In genomic region chr15:38559131-38559530, GRCh38 we compare ENCODE assay signal across 19 cellular contexts. TPM values are rescaled to one million over a fixed set of nuclear protein-coding genes. Genes with fewer than 3 reads are reported as not detected.
DNase-seq lines count a peak whose midpoint lies in the region; ATAC-seq lines count a peak whose summit lies in the region.
"Had no signal": no experiment of that assay in that cellular context is flagged by ENCODE, and none has a peak within 500 bp of the region (broad histone marks: within the 10 kb centered on the region; RNA-seq: fewer than 3 reads in every experiment).

No MANE protein-coding gene starts in this region.

- no peak for ATAC-seq in stimulated activated naive CD8-positive, alpha-beta T cell treated with anti-CD3 and anti-CD28 coated beads, Interleukin-15, Interleukin-2, amounts not matched to agents 100 U/mL and 50 U/mL, for 24 hours
- ATAC-seq in GM21619 (IDR thresholded peaks at IDR 0.05; ENCODE audit: unreplicated experiment) (no peak), GM19328 (IDR thresholded peaks at IDR 0.05; ENCODE audit: unreplicated experiment) (no peak), HG02642 (IDR thresholded peaks at IDR 0.05; ENCODE audit: poor library complexity, unreplicated experiment) (no peak)

- peaks cover 75% of the 10 kb centered on the region for H3K36me3 Mint-ChIP-seq in stimulated activated naive CD8-positive, alpha-beta T cell treated with anti-CD3 and anti-CD28 coated beads, Interleukin-15, Interleukin-2, amounts not matched to agents 100 ng/mL and 50 ng/mL, for 24 hours (ENCODE audit: low read depth)
- H3K36me3 Mint-ChIP-seq in activated CD4-positive, alpha-beta memory T cell treated with anti-CD3 and anti-CD28 coated beads, Interleukin-2, amount 10 ng/mL, durations not matched to agents 7 days and 5 days (ENCODE audit: low read depth) = peaks cover 97% of the 10 kb centered on the region

- no peaks in the 10 kb centered on the region for H3K9me3 Mint-ChIP-seq in stimulated activated naive CD8-positive, alpha-beta T cell treated with anti-CD3 and anti-CD28 coated beads, Interleukin-15, Interleukin-2, amounts not matched to agents 100 ng/mL and 50 ng/mL, for 24 hours
- H3K9me3 Mint-ChIP-seq in activated CD4-positive, alpha-beta memory T cell treated with anti-CD3 and anti-CD28 coated beads, Interleukin-2, amount 10 ng/mL, durations not matched to agents 7 days and 5 days = no peaks in the 10 kb centered on the region
- H3K9me3 Mint-ChIP-seq: naive B cell had no signal

- H3K9me3 ChIP-seq in endocrine pancreas (ENCODE audit: control insufficient read depth, low read length) = no peaks in the 10 kb centered on the region

- no peak for DNase-seq in stimulated activated naive CD8-positive, alpha-beta T cell treated with anti-CD3 and anti-CD28 coated beads, Interleukin-15, Interleukin-2, amounts not matched to agents 100 U/mL and 50 U/mL, for 24 hours
- no peak for DNase-seq in activated CD4-positive, alpha-beta memory T cell treated with anti-CD3 and anti-CD28 coated beads, Interleukin-2, amount 10 ng/mL, durations not matched to agents 7 days and 5 days
- DNase-seq in superior temporal gyrus (ENCODE audit: extremely low spot score) = peak; percentile 17
- DNase-seq: activated CD4-positive, alpha-beta T cell treated with anti-CD3 and anti-CD28 coated beads for 4 hours; activated effector memory CD4-positive, alpha-beta T cell treated with Interleukin-2 at 50 U/mL for 16 hours; AML-193; mammary epithelial cell; naive B cell; NCI-H1092 treated with DMSO at 0.1 percent for 48 hours; NCI-H2171 treated with DMSO at 0.1 percent for 48 hours; NCI-H748 treated with DMSO at 0.1 percent for 48 hours; small intestine; stimulated activated CD4-positive, alpha-beta T cell treated with anti-CD3 and anti-CD28 coated beads, Interleukin-4, amount 100 ng/mL, for 24 hours had no signal

- H3K4me3 Mint-ChIP-seq in stimulated activated naive CD8-positive, alpha-beta T cell treated with anti-CD3 and anti-CD28 coated beads, Interleukin-15, Interleukin-2, amounts not matched to agents 100 ng/mL and 50 ng/mL, for 24 hours = peak overlapping the region; percentile 95
- peak overlapping the region; percentile 92 for H3K4me3 Mint-ChIP-seq in activated CD4-positive, alpha-beta memory T cell treated with anti-CD3 and anti-CD28 coated beads, Interleukin-2, amount 10 ng/mL, durations not matched to agents 7 days and 5 days

- H3K27me3 Mint-ChIP-seq in stimulated activated naive CD8-positive, alpha-beta T cell treated with anti-CD3 and anti-CD28 coated beads, Interleukin-15, Interleukin-2, amounts not matched to agents 100 ng/mL and 50 ng/mL, for 24 hours = no peaks in the 10 kb centered on the region
- no peaks in the 10 kb centered on the region for H3K27me3 Mint-ChIP-seq in activated CD4-positive, alpha-beta memory T cell treated with anti-CD3 and anti-CD28 coated beads, Interleukin-2, amount 10 ng/mL, durations not matched to agents 7 days and 5 days
- H3K27me3 Mint-ChIP-seq: naive B cell had no signal

- H3K4me1 Mint-ChIP-seq in stimulated activated naive CD8-positive, alpha-beta T cell treated with anti-CD3 and anti-CD28 coated beads, Interleukin-15, Interleukin-2, amounts not matched to agents 100 ng/mL and 50 ng/mL, for 24 hours (ENCODE audit: low read depth) = peaks cover 98% of the 10 kb centered on the region
- peaks cover 75% of the 10 kb centered on the region for H3K4me1 Mint-ChIP-seq in activated CD4-positive, alpha-beta memory T cell treated with anti-CD3 and anti-CD28 coated beads, Interleukin-2, amount 10 ng/mL, durations not matched to agents 7 days and 5 days

- peak overlapping the region; percentile 92 for H3K27ac Mint-ChIP-seq in stimulated activated naive CD8-positive, alpha-beta T cell treated with anti-CD3 and anti-CD28 coated beads, Interleukin-15, Interleukin-2, amounts not matched to agents 100 ng/mL and 50 ng/mL, for 24 hours
- peak overlapping the region; percentile 92 for H3K27ac Mint-ChIP-seq in activated CD4-positive, alpha-beta memory T cell treated with anti-CD3 and anti-CD28 coated beads, Interleukin-2, amount 10 ng/mL, durations not matched to agents 7 days and 5 days

- H3K27me3 ChIP-seq in endocrine pancreas (ENCODE audit: control insufficient read depth, insufficient read depth, low read length) = no peaks in the 10 kb centered on the region

- peak overlapping the region; percentile 22 for H3K9ac ChIP-seq in endocrine pancreas (ENCODE audit: control insufficient read depth, insufficient read depth, low read length)
- H3K9ac ChIP-seq: KMS-11 had no signal

- POLR2A ChIA-PET in activated CD4-positive, alpha-beta memory T cell treated with anti-CD3 and anti-CD28 coated beads, Interleukin-2, amount 10 ng/mL, durations not matched to agents 7 days and 5 days (lab: Charles Lee) = interaction anchor here (1.6 to 12.0 kb wide), 5 partner anchors 52 to 132 kb away, joined by 4 to 1063 read pairs (median 327); partner anchors contain the start of gene FAM98B

- peaks cover 7% of the 10 kb centered on the region for H3K4me1 ChIP-seq in endocrine pancreas (ENCODE audit: control insufficient read depth, insufficient read depth, low read length)

- CTCF ChIA-PET in activated CD4-positive, alpha-beta memory T cell treated with anti-CD3 and anti-CD28 coated beads, Interleukin-2, amount 10 ng/mL, durations not matched to agents 7 days and 5 days (lab: Charles Lee) = interaction anchor here (6.8 to 12.8 kb wide), 3 partner anchors 95 to 133 kb away, joined by 112 to 731 read pairs (median 224); no protein-coding TSS in a partner anchor

- H3K36me3 ChIP-seq in endocrine pancreas (ENCODE audit: control insufficient read depth, insufficient read depth, low read length) = no peaks in the 10 kb centered on the region

- H3K4me3 ChIP-seq in endocrine pancreas (ENCODE audit: control insufficient read depth, insufficient read depth, low read length) = peak overlapping the region; percentile 90

RNA-seq across cellular contexts. Expression of gene RASGRP1, which starts 5.5 kb away (rescaled TPM):
- 100 to 1,000 TPM; 200 to 208 TPM for total RNA-seq in activated CD4-positive, alpha-beta memory T cell treated with anti-CD3 and anti-CD28 coated beads, Interleukin-2, amount 10 ng/mL, durations not matched to agents 7 days and 5 days
